In genomic region chr2:102761763-102762162, GRCh38 we compare ENCODE assay signal across 19 cellular contexts.
"Had no signal": no experiment of that assay in that cellular context is flagged by ENCODE, and none has a peak within 500 bp of the region (broad histone marks: within the 10 kb centered on the region; RNA-seq: fewer than 3 reads in every experiment).

Gene TMEM182 (plus strand): TSS chr2:102762031. CDS start chr2:102762218, 187 bp downstream.

- DNase-seq: activated naive CD4-positive, alpha-beta T cell; activated naive CD8-positive, alpha-beta T cell treated with anti-CD3 and anti-CD28 coated beads, Interleukin-2, amount 10 ng/mL, durations not matched to agents 7 days and 5 days; anterior cingulate cortex; foreskin fibroblast; left colon; midbrain; naive B cell; retina; stimulated activated naive CD8-positive, alpha-beta T cell treated with anti-CD3 and anti-CD28 coated beads, Interleukin-15, Interleukin-2, amounts not matched to agents 100 U/mL and 50 U/mL, for 24 hours; T-helper 9 cell had no signal

- H3K9me3 Mint-ChIP-seq: activated naive CD8-positive, alpha-beta T cell treated with anti-CD3 and anti-CD28 coated beads, Interleukin-2, amount 10 ng/mL, durations not matched to agents 7 days and 5 days; activated T-helper 1 cell treated with anti-CD3 and anti-CD28 coated beads, Interleukin-12 subunit alpha, Interleukin-12 subunit beta, Interleukin-2, Interleukin-4 antibody, amounts not matched to agents 30 ng/mL and 10 ng/mL and 1 ng/mL, durations not matched to agents 14 hours and 24 hours and 36 hours; naive B cell; type B pancreatic cell had no signal

- H3K4me3 ChIP-seq: breast epithelium, smooth muscle cell, suprapubic skin had no signal

- H3K4me1 Mint-ChIP-seq: naive B cell had no signal

- H3K36me3 ChIP-seq: breast epithelium, neutrophil, suprapubic skin had no signal

- H3K27ac Mint-ChIP-seq: activated naive CD8-positive, alpha-beta T cell treated with anti-CD3 and anti-CD28 coated beads, Interleukin-2, amount 10 ng/mL, durations not matched to agents 7 days and 5 days; activated T-helper 1 cell treated with anti-CD3 and anti-CD28 coated beads, Interleukin-12 subunit alpha, Interleukin-12 subunit beta, Interleukin-2, Interleukin-4 antibody, amounts not matched to agents 30 ng/mL and 10 ng/mL and 1 ng/mL, durations not matched to agents 14 hours and 24 hours and 36 hours; type B pancreatic cell had no signal

- H3K27me3 Mint-ChIP-seq: activated naive CD8-positive, alpha-beta T cell treated with anti-CD3 and anti-CD28 coated beads, Interleukin-2, amount 10 ng/mL, durations not matched to agents 7 days and 5 days; naive B cell; type B pancreatic cell had no signal

- H3K27me3 ChIP-seq: breast epithelium, neutrophil, suprapubic skin had no signal

- H3K4me1 ChIP-seq: breast epithelium, parathyroid adenoma, suprapubic skin had no signal

- H3K9me3 ChIP-seq: breast epithelium, neutrophil, suprapubic skin had no signal

- ATAC-seq: activated CD4-positive, CD25-positive, alpha-beta regulatory T cell treated with anti-CD3 and anti-CD28 coated beads, Interleukin-2, amount 50 U/mL, for 24 hours; esophagus mucosa; left colon; stimulated activated naive CD8-positive, alpha-beta T cell treated with anti-CD3 and anti-CD28 coated beads, Interleukin-15, Interleukin-2, amounts not matched to agents 100 U/mL and 50 U/mL, for 24 hours had no signal

- H3K27ac ChIP-seq: breast epithelium, neutrophil, parathyroid adenoma, suprapubic skin had no signal

- H3K36me3 Mint-ChIP-seq: naive B cell had no signal

- H3K4me3 Mint-ChIP-seq: activated naive CD8-positive, alpha-beta T cell treated with anti-CD3 and anti-CD28 coated beads, Interleukin-2, amount 10 ng/mL, durations not matched to agents 7 days and 5 days; activated T-helper 1 cell treated with anti-CD3 and anti-CD28 coated beads, Interleukin-12 subunit alpha, Interleukin-12 subunit beta, Interleukin-2, Interleukin-4 antibody, amounts not matched to agents 30 ng/mL and 10 ng/mL and 1 ng/mL, durations not matched to agents 14 hours and 24 hours and 36 hours; type B pancreatic cell had no signal
